8 cellular contexts compared by ENCODE assay signal in the genomic region with DNA sequence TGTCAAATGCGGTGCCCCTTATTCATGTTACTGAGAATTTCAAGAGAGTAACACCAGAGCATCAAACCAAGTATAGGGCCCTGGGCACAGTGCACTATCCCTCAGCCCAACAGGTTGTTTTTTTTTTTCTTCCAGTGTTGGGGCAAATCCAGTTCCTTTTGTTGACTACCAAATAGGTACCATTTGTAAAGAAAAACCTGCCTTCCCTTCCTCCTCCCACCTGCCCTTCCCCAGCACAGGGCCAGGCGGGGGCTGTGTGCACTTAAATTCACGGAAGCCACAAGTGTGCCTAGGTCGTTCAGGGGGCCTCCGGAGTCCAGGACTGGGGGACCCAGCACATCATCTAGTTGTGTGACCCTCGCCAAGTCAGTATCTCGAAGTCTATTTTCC. TPM values are rescaled to one million over a fixed set of nuclear protein-coding genes. Genes with fewer than 3 reads are reported as not detected.
A peak's percentile ranks its signal among the peaks of the same experiment; 100 is the strongest.
DNase-seq lines count a peak whose midpoint lies in the region; ATAC-seq and TF ChIP-seq lines count a peak whose summit lies in the region.

No MANE protein-coding gene starts in this region.

- H3K4me3 Mint-ChIP-seq in activated naive CD4-positive, alpha-beta T cell treated with anti-CD3 and anti-CD28 coated beads, Interleukin-2, amount 10 ng/mL, durations not matched to agents 7 days and 5 days = peak overlapping the region; percentile 91
- H3K4me3 Mint-ChIP-seq in activated B cell treated with CpG ODN at 0.5 μM for 24 hours = peak overlapping the region; percentile 92

- intact Hi-C loops in activated B cell treated with CpG ODN at 0.5 μM for 24 hours (cut with micrococcal nuclease) (loop anchor here (10.0 kb wide), 1 partner anchor 411 kb away; a partner anchor contains a TSS), stomach (cut with DNase I; ENCODE audit: low total_unique reads) (no loop called here)

- H3K4me1 Mint-ChIP-seq in activated naive CD4-positive, alpha-beta T cell treated with anti-CD3 and anti-CD28 coated beads, Interleukin-2, amount 10 ng/mL, durations not matched to agents 7 days and 5 days = peaks cover 43% of the 10 kb centered on the region
- H3K4me1 Mint-ChIP-seq in activated B cell treated with CpG ODN at 0.5 μM for 24 hours = peaks cover 18% of the 10 kb centered on the region

- H3K27me3 Mint-ChIP-seq in activated naive CD4-positive, alpha-beta T cell treated with anti-CD3 and anti-CD28 coated beads, Interleukin-2, amount 10 ng/mL, durations not matched to agents 7 days and 5 days = no peaks in the 10 kb centered on the region
- H3K27me3 Mint-ChIP-seq in activated B cell treated with CpG ODN at 0.5 μM for 24 hours = no peaks in the 10 kb centered on the region

- CTCF ChIA-PET in activated naive CD4-positive, alpha-beta T cell treated with anti-CD3 and anti-CD28 coated beads, Interleukin-2, amount 10 ng/mL, durations not matched to agents 7 days and 5 days (lab: Charles Lee) = no interaction called here
- CTCF ChIA-PET in activated B cell treated with CpG ODN at 0.5 μM for 24 hours (lab: Charles Lee) = no interaction called here

- H3K27ac ChIP-seq in stomach = peak overlapping the region; percentile 83 to 92 (median 90)

- H3K9me3 ChIP-seq in stomach = no peaks in the 10 kb centered on the region

- H3K4me1 ChIP-seq in stomach = peaks cover 0 to 36% (median 24%) of the 10 kb centered on the region in 4 donors

- TF ChIP-seq CTCF in activated B cell treated with CpG ODN at 0.5 μM for 24 hours (IDR thresholded peaks at IDR 0.05) (no peak), stomach (IDR thresholded peaks at IDR 0.05) (no peak)

- TF ChIP-seq POLR2A in stomach (IDR thresholded peaks at IDR 0.05) = no peak

- peaks cover 36% of the 10 kb centered on the region for H3K36me3 Mint-ChIP-seq in activated naive CD4-positive, alpha-beta T cell treated with anti-CD3 and anti-CD28 coated beads, Interleukin-2, amount 10 ng/mL, durations not matched to agents 7 days and 5 days
- H3K36me3 Mint-ChIP-seq in activated B cell treated with CpG ODN at 0.5 μM for 24 hours (ENCODE audit: low read depth) = peaks cover 41% of the 10 kb centered on the region

- no peak for TF ChIP-seq EP300 in stomach (IDR thresholded peaks at IDR 0.05)

- POLR2A ChIA-PET in activated B cell treated with CpG ODN at 0.5 μM for 24 hours (lab: Charles Lee) = interaction anchor here (1.4 to 1.8 kb wide), 3 partner anchors 15 to 86 kb away, joined by 4 to 6 read pairs (median 5); a partner anchor contains a TSS

- no peaks in the 10 kb centered on the region for H3K9me3 Mint-ChIP-seq in activated naive CD4-positive, alpha-beta T cell treated with anti-CD3 and anti-CD28 coated beads, Interleukin-2, amount 10 ng/mL, durations not matched to agents 7 days and 5 days
- no peaks in the 10 kb centered on the region for H3K9me3 Mint-ChIP-seq in activated B cell treated with CpG ODN at 0.5 μM for 24 hours

- DNase-seq in activated naive CD4-positive, alpha-beta T cell treated with anti-CD3 and anti-CD28 coated beads, Interleukin-2, amount 10 ng/mL, durations not matched to agents 7 days and 5 days = no peak
- DNase-seq in activated naive CD4-positive, alpha-beta T cell treated with Interleukin-2 at 50 U/mL for 16 hours = no peak
- DNase-seq in activated B cell treated with CpG ODN at 0.5 μM for 24 hours (no peak), stomach (no peak)
- no peak for DNase-seq in stimulated activated CD4-positive, alpha-beta T cell treated with anti-CD3 and anti-CD28 coated beads, Interleukin-12 subunit alpha, Interleukin-12 subunit beta, amount 100 ng/mL, for 4 hours

- H3K27me3 ChIP-seq in stomach = no peaks in the 10 kb centered on the region

- peak overlapping the region; percentile 98 for H3K27ac Mint-ChIP-seq in activated naive CD4-positive, alpha-beta T cell treated with anti-CD3 and anti-CD28 coated beads, Interleukin-2, amount 10 ng/mL, durations not matched to agents 7 days and 5 days
- H3K27ac Mint-ChIP-seq in activated B cell treated with CpG ODN at 0.5 μM for 24 hours = peak overlapping the region; percentile 88

- H3K4me3 ChIP-seq in iPS-11a (ENCODE audit: low read depth, low read length) (peak overlapping the region; percentile 60), stomach (peak overlapping the region; percentile 72 to 89 (median 80))

- WGBS in stomach, 5 donors = 64 to 69% (median 67%) methylated on average over 7 of the region's 7 CpGs

- H3K36me3 ChIP-seq in stomach = peaks cover 32 to 45% (median 42%) of the 10 kb centered on the region in 4 donors

- ATAC-seq in activated B cell treated with CpG ODN at 0.5 μM for 24 hours (ENCODE audit: low read depth) = peak; percentile 2
- ATAC-seq in GM18858 (IDR thresholded peaks at IDR 0.05; ENCODE audit: unreplicated experiment) = no peak
- ATAC-seq in GM18909 (IDR thresholded peaks at IDR 0.05; ENCODE audit: poor library complexity, unreplicated experiment) = no peak

RNA-seq across cellular contexts. Expression of a gene that starts 0.6 kb away (rescaled TPM):
- total RNA-seq in activated B cell treated with CpG ODN at 0.5 μM for 24 hours = 18.4 and 21.7 TPM in 2 replicates
- 10 to 100 TPM in 4 of 5 donors, 1 to 10 TPM in 1; 2.7 to 72.7 (median 15.8) TPM for total RNA-seq in stomach
- polyA plus RNA-seq in stomach = 10 to 100 TPM; 32.4 to 50.6 (median 36.8) TPM

RNA-seq across cellular contexts. Expression of a gene that starts 12.5 kb away (rescaled TPM):
- total RNA-seq in activated B cell treated with CpG ODN at 0.5 μM for 24 hours (62.8 and 63.7 TPM in 2 replicates), stomach (100 to 1,000 TPM in 2 of 5 donors, 10 to 100 TPM in 3; 11.9 to 163 (median 91.7) TPM)
- 100 to 1,000 TPM in 2 of 3 donors, 10 to 100 TPM in 1; 88.9 to 146 (median 144) TPM for polyA plus RNA-seq in stomach

RNA-seq across cellular contexts. Expression of a gene that starts 41.3 kb away (rescaled TPM):
- total RNA-seq in activated B cell treated with CpG ODN at 0.5 μM for 24 hours (19.9 and 21.3 TPM in 2 replicates), stomach (10 to 100 TPM; 18.1 to 56.2 (median 31.9) TPM)
- polyA plus RNA-seq in stomach = 10 to 100 TPM; 10.9 to 95.9 (median 61.0) TPM
